In the genomic region with DNA sequence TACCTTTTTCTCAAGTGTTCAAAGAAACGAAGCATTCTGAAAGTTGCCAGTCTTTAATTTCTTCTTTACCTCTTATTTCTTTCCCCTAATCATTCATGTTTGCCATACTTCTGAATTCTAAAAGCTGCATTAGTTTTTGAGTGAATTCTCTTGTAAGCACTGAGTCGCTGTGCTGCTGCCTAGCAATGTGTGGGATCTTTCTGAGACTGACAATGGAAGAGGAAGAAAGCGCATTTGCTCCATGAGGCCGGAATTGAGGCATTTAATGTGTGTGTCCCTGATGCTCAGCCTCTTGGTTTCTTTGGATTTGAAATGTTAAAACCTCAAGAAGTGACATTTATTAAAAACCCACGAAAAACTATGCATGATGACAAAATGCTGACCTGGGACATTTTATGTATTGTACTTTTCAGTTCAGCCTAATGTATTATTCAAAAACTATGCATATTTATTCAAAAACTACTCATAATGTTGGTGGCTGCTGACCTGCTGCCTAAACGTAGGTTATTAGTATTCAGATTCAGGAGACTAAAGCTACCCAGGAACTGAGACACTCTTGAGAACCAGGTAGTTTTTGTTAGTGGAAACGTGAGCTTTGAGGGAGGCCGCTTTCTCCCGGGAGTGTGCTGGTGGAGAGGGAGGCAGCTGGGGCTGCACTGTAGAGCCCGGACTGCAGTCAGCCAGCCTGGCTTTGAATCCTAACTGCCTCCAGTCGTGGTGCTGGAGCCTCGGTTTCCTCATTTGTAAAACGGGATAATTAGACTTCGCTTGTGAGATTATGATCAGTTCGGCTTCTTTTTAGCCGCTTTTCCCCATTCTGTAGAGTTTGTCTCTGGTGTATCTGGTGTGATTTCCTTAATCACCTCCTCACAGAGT, we compare ENCODE assay signal across 2 cellular contexts.
TF ChIP-seq lines count a peak whose summit lies in the region.

No MANE protein-coding gene starts in this region.

TF ChIP-seq in HEK293, 187 proteins besides CTCF, POLR2A, EP300 and RAD21 (continued from another document):
- TF ChIP-seq, protein P1, sequence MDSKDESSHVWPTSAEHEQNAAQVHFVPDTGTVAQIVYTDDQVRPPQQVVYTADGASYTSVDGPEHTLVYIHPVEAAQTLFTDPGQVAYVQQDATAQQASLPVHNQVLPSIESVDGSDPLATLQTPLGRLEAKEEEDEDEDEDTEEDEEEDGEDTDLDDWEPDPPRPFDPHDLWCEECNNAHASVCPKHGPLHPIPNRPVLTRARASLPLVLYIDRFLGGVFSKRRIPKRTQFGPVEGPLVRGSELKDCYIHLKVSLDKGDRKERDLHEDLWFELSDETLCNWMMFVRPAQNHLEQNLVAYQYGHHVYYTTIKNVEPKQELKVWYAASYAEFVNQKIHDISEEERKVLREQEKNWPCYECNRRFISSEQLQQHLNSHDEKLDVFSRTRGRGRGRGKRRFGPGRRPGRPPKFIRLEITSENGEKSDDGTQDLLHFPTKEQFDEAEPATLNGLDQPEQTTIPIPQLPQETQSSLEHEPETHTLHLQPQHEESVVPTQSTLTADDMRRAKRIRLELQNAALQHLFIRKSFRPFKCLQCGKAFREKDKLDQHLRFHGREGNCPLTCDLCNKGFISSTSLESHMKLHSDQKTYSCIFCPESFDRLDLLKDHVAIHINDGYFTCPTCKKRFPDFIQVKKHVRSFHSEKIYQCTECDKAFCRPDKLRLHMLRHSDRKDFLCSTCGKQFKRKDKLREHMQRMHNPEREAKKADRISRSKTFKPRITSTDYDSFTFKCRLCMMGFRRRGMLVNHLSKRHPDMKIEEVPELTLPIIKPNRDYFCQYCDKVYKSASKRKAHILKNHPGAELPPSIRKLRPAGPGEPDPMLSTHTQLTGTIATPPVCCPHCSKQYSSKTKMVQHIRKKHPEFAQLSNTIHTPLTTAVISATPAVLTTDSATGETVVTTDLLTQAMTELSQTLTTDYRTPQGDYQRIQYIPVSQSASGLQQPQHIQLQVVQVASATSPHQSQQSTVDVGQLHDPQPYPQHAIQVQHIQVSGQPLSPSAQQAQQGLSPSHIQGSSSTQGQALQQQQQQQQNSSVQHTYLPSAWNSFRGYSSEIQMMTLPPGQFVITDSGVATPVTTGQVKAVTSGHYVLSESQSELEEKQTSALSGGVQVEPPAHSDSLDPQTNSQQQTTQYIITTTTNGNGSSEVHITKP (tag by site-specific recombination; IDR thresholded peaks at IDR 0.05) = no peak

TF ChIP-seq in SK-N-SH, 30 proteins besides CTCF, POLR2A, EP300 and RAD21 (continued from another document):
- no peak for TF ChIP-seq REST (IDR thresholded peaks at IDR 0.05; ENCODE audit: low read depth, low read length)
- TF ChIP-seq TCF12 (IDR thresholded peaks at IDR 0.05) = no peak
- TF ChIP-seq, protein P2, sequence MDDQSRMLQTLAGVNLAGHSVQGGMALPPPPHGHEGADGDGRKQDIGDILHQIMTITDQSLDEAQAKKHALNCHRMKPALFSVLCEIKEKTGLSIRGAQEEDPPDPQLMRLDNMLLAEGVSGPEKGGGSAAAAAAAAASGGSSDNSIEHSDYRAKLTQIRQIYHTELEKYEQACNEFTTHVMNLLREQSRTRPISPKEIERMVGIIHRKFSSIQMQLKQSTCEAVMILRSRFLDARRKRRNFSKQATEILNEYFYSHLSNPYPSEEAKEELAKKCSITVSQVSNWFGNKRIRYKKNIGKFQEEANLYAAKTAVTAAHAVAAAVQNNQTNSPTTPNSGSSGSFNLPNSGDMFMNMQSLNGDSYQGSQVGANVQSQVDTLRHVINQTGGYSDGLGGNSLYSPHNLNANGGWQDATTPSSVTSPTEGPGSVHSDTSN (IDR thresholded peaks at IDR 0.05) = no peak
- no peak for TF ChIP-seq CHD2 (IDR thresholded peaks at IDR 0.05; ENCODE audit: low read length, partially characterized antibody)
- TF ChIP-seq TEAD4 (IDR thresholded peaks at IDR 0.05; ENCODE audit: borderline replicate concordance, insufficient read depth) = no peak
- TF ChIP-seq MXI1 (IDR thresholded peaks at IDR 0.05; ENCODE audit: low read depth, low read length) = no peak
- TF ChIP-seq JUND (IDR thresholded peaks at IDR 0.05) = no peak
- no peak for TF ChIP-seq SMC3 (IDR thresholded peaks at IDR 0.05; ENCODE audit: low read depth, low read length)
- no peak for TF ChIP-seq USF2 (IDR thresholded peaks at IDR 0.05; ENCODE audit: borderline replicate concordance, low read depth, low read length)
- TF ChIP-seq FOSL2 (IDR thresholded peaks at IDR 0.05; ENCODE audit: borderline replicate concordance, low read depth) = no peak
- TF ChIP-seq USF1 (IDR thresholded peaks at IDR 0.05; ENCODE audit: borderline replicate concordance, low read depth) = no peak
- TF ChIP-seq RCOR1 (IDR thresholded peaks at IDR 0.05; ENCODE audit: low read length) = no peak
- no peak for TF ChIP-seq FOXJ3 (CRISPR knock-in tag; IDR thresholded peaks at IDR 0.05)
- TF ChIP-seq NFIC (IDR thresholded peaks at IDR 0.05; ENCODE audit: borderline replicate concordance) = no peak
